1 cellular context compared by ENCODE assay signal in genomic region chr20:46025376-46025783, GRCh38.
TF ChIP-seq lines count a peak whose summit lies in the region.

No MANE protein-coding gene starts in this region.

TF ChIP-seq in HepG2, 621 proteins besides CTCF, POLR2A, EP300 and RAD21:
- TF ChIP-seq RFX1 (IDR thresholded peaks at IDR 0.05) (peak; percentile 62; the same call in 1 of the 2 replicates), ZFP36L1 (CRISPR knock-in tag; IDR thresholded peaks at IDR 0.05) (no peak), ZNF816 (CRISPR knock-in tag; IDR thresholded peaks at IDR 0.05; ENCODE audit: borderline replicate concordance) (no peak), ESRRA (CRISPR knock-in tag; IDR thresholded peaks at IDR 0.05; ENCODE audit: low read depth) (no peak)
